Comparison of ENCODE assay signal across 11 cellular contexts in genomic region chr11:9691865-9692264, GRCh38. TPM values are rescaled to one million over a fixed set of nuclear protein-coding genes. Genes with fewer than 3 reads are reported as not detected.
DNase-seq lines count a peak whose midpoint lies in the region; ATAC-seq and TF ChIP-seq lines count a peak whose summit lies in the region.
"Had no signal": no experiment of that assay in that cellular context is flagged by ENCODE, and none has a peak within 500 bp of the region (broad histone marks: within the 10 kb centered on the region; RNA-seq: fewer than 3 reads in every experiment).

No MANE protein-coding gene starts in this region.

- no peak overlapping the region for H3K9ac ChIP-seq in BLaER1

- H3K27ac ChIP-seq in BLaER1 = peak overlapping the region; percentile 36; the same call in 1 of the 2 replicates

- TF ChIP-seq CTCF in astrocyte of the spinal cord (IDR thresholded peaks at IDR 0.05; ENCODE audit: low read depth, low read length) (no peak), mucosa of descending colon (IDR thresholded peaks at IDR 0.05) (no peak), GM13976 (IDR thresholded peaks at IDR 0.05; ENCODE audit: borderline replicate concordance, control extremely low read depth, extremely low read depth, insufficient read depth, missing control alignments) (no peak)

- H3K9me3 ChIP-seq in BLaER1 (peaks cover 9% of the 10 kb centered on the region), mucosa of descending colon (no peaks in the 10 kb centered on the region)
- H3K9me3 ChIP-seq: Caco-2 had no signal

- ATAC-seq in mucosa of descending colon = peak; percentile 85

- H4K20me1 ChIP-seq in BLaER1 = no peaks in the 10 kb centered on the region

- no peak overlapping the region for H3K4me3 ChIP-seq in BLaER1
- no peak overlapping the region for H3K4me3 ChIP-seq in astrocyte of the spinal cord (ENCODE audit: low read depth, low read length)
- no peak overlapping the region for H3K4me3 ChIP-seq in mucosa of descending colon

- peak overlapping the region; percentile 68 for H3K4me2 ChIP-seq in BLaER1

- intact Hi-C loops in mucosa of descending colon (cut with DNase I, micrococcal nuclease) = no loop called here

- no peaks in the 10 kb centered on the region for H3K27me3 ChIP-seq in BLaER1

- peak; percentile 47 for DNase-seq in LoVo (ENCODE audit: low spot score)
- DNase-seq in astrocyte of the spinal cord (ENCODE audit: low read depth, low spot score) = peak; percentile 49
- no peak for DNase-seq in mucosa of descending colon
- no peak for DNase-seq in GM19240 (ENCODE audit: insufficient read length, low spot score)
- DNase-seq in GM13976 (ENCODE audit: low spot score) = no peak
- no peak for DNase-seq in germinal center (ENCODE audit: low spot score)
- DNase-seq in activated CD4-positive, CD25-positive, alpha-beta regulatory T cell treated with anti-CD3 and anti-CD28 coated beads, Interleukin-2, amount 50 U/mL, for 72 hours = no peak
- DNase-seq: activated T-cell treated with anti-CD3 and anti-CD28 coated beads, Interleukin-2, amount 50 U/mL, for 4 hours; Caco-2; stimulated activated CD4-positive, alpha-beta T cell treated with anti-CD3 and anti-CD28 coated beads, Interleukin-4, amount 100 ng/mL, for 4 hours had no signal

- H3K4me1 ChIP-seq in BLaER1 (peaks cover 62% of the 10 kb centered on the region), mucosa of descending colon (ENCODE audit: low read depth) (no peaks in the 10 kb centered on the region)
- H3K4me1 ChIP-seq: Caco-2 had no signal

- in situ Hi-C loops in astrocyte of the spinal cord (cut with HindIII; ENCODE audit: low sequenced_read_pairs) = no loop called here
- in situ Hi-C loops in GM13976 (cut with MboI; ENCODE audit: low sequenced_read_pairs, unreplicated experiment) = no loop called here

- H3K36me3 ChIP-seq in BLaER1 (peaks cover 14% of the 10 kb centered on the region), mucosa of descending colon (ENCODE audit: low read depth) (no peaks in the 10 kb centered on the region)

RNA-seq across cellular contexts. Expression of gene SWAP70, which starts 28.0 kb away (rescaled TPM):
- 10 to 100 TPM; 16.0 to 29.1 (median 19.7) TPM for total RNA-seq in mucosa of descending colon

Comparison
In these comparisons a context has a peak if more than half of its experiments do, and no peak if none do; other contexts are left out.
1. DNase-seq: peak in LoVo (single experiment) and astrocyte of the spinal cord (single experiment); none in mucosa of descending colon (0 of 3), GM19240 (single experiment), GM13976 (single experiment), germinal center (single experiment) and activated CD4-positive, CD25-positive, alpha-beta regulatory T cell treated with anti-CD3 and anti-CD28 coated beads, Interleukin-2, amount 50 U/mL, for 72 hours (single experiment).